ENCODE assay signal across 1 cellular context in the genomic region with DNA sequence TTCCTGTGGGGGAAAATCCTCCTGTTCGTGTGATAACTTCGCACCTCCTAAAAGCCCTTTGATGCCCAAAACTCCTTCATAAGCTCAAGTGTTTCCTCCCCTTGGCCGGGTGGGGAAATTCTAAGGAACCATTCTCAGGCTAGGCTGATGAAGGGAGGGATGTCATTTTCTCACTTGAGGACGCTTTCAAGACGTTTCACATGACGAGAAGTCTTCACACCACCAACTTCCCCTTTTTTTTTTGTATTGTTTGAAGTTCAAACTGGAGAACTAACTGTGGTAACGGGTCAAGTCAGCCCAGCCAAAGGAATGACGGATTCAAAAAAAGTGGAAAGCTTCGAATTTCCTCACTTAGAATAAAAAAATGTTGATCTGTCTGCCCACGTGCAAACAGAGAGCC.
TF ChIP-seq lines count a peak whose summit lies in the region.

No MANE protein-coding gene starts in this region.

TF ChIP-seq in H1, 55 proteins besides CTCF, POLR2A, EP300 and RAD21 (continued from another document):
- TF ChIP-seq BCL11A (IDR thresholded peaks at IDR 0.05; ENCODE audit: low read depth in 2 of 2, low read length in 2 of 2) (no peak), SP4 (IDR thresholded peaks at IDR 0.05; ENCODE audit: low read length) (no peak), MAFK (IDR thresholded peaks at IDR 0.05; ENCODE audit: low read depth, low read length) (no peak), RFX5 (IDR thresholded peaks at IDR 0.05; ENCODE audit: borderline replicate concordance, low read depth, low read length) (no peak), TAF1 (IDR thresholded peaks at IDR 0.05; ENCODE audit: low read depth, low read length) (no peak), CBX8 (IDR thresholded peaks at IDR 0.05; ENCODE audit: borderline replicate concordance, low read depth, low read length) (no peak), CTBP2 (IDR thresholded peaks at IDR 0.05; ENCODE audit: borderline replicate concordance, insufficient read depth, insufficient read length, low read length) (no peak), RXRA (IDR thresholded peaks at IDR 0.05; ENCODE audit: insufficient read depth, low read depth, low read length) (no peak)
